In genomic region chr11:101510608-101511007, GRCh38 we compare ENCODE assay signal across 16 cellular contexts.
DNase-seq lines count a peak whose midpoint lies in the region; ATAC-seq and TF ChIP-seq lines count a peak whose summit lies in the region.
"Had no signal": no experiment of that assay in that cellular context is flagged by ENCODE, and none has a peak within 500 bp of the region (broad histone marks: within the 10 kb centered on the region; RNA-seq: fewer than 3 reads in every experiment).

No MANE protein-coding gene starts in this region.

- CTCF ChIA-PET in OCI-LY7 (lab: Charles Lee; ENCODE audit: unreplicated experiment), result no interaction called here

- peak overlapping the region; percentile 46 for H3K4me2 ChIP-seq in OCI-LY7 (ENCODE audit: low read length)
- H3K4me2 ChIP-seq: A549 had no signal

- peak overlapping the region; percentile 85 for H2AFZ ChIP-seq in OCI-LY7 (ENCODE audit: low read length)

- no TSS peak for BruUV-seq in OCI-LY7 (replicated peaks; lab: Mats Ljungman, UMichigan)

- peaks cover 14% of the 10 kb centered on the region; the same call in 1 of the 2 replicates for H3K9me3 ChIP-seq in OCI-LY7 (ENCODE audit: low read length)
- H3K9me3 ChIP-seq in upper lobe of right lung, result no peaks in the 10 kb centered on the region
- H3K9me3 ChIP-seq: A549 had no signal

- ATAC-seq in left colon, result peak; percentile 97
- ATAC-seq in upper lobe of right lung, result peak; percentile 52
- ATAC-seq in HG03095 (IDR thresholded peaks at IDR 0.05; ENCODE audit: unreplicated experiment), result no peak
- ATAC-seq: A549; CD8-positive, alpha-beta T cell had no signal

- DNase-seq in MV-4-11 (lab: John Stamatoyannopoulos, UW) (peak; percentile 15), OCI-LY7 (ENCODE audit: low spot score) (peak; percentile 31), left colon (no peak), upper lobe of right lung (no peak), NCI-H1694 treated with DMSO at 0.1 percent for 48 hours (lab: John Stamatoyannopoulos, UW) (no peak)
- DNase-seq in activated CD4-positive, CD25-positive, alpha-beta regulatory T cell treated with anti-CD3 and anti-CD28 coated beads, Interleukin-2, amount 50 U/mL, for 72 hours, result no peak
- DNase-seq: CD8-positive, alpha-beta T cell; COR-L47; DMS153; DMS79 treated with DMSO at 0.1 percent for 48 hours; GDM1; GOT3; H9; IMR-90 had no signal

- H3K4me3 ChIP-seq in OCI-LY7 (ENCODE audit: low read depth, low read length, poor library complexity, severe bottlenecking), result no peak overlapping the region
- H3K4me3 ChIP-seq in upper lobe of right lung, result no peak overlapping the region
- H3K4me3 ChIP-seq: A549 had no signal

- H3K36me3 ChIP-seq in OCI-LY7 (ENCODE audit: insufficient read depth, low read length) (no peaks in the 10 kb centered on the region), upper lobe of right lung (no peaks in the 10 kb centered on the region)

- peak overlapping the region; percentile 28 for H3K27ac ChIP-seq in OCI-LY7 (ENCODE audit: low read depth, low read length, poor library complexity, severe bottlenecking)
- H3K27ac ChIP-seq in upper lobe of right lung, result no peak overlapping the region
- H3K27ac ChIP-seq: A549 had no signal

- POLR2A ChIA-PET in OCI-LY7 (lab: Charles Lee), result interaction anchor here (0.6 to 1.6 kb wide), 4 partner anchors 9 to 99 kb away, joined by 3 to 6 read pairs (median 4); no protein-coding TSS in a partner anchor

- H4K20me1 ChIP-seq in OCI-LY7 (ENCODE audit: insufficient read depth, low read length), result no peaks in the 10 kb centered on the region

- H3K79me2 ChIP-seq in OCI-LY7 (ENCODE audit: insufficient read depth, low read depth, low read length), result no peaks in the 10 kb centered on the region

- no peak for TF ChIP-seq CTCF in OCI-LY7 (conservative IDR thresholded peaks at IDR 0.05; ENCODE audit: low read length)
- TF ChIP-seq CTCF in upper lobe of right lung (IDR thresholded peaks at IDR 0.05), result no peak

- H3K9me2 ChIP-seq in OCI-LY7 (ENCODE audit: insufficient read depth, low read length), result no peaks in the 10 kb centered on the region

- intact Hi-C loops in OCI-LY7 (cut with micrococcal nuclease; ENCODE audit: unreplicated experiment) (loop anchor here (5.0 kb wide), 1 partner anchor 42 kb away; no protein-coding TSS in a partner anchor), left colon (cut with DNase I, micrococcal nuclease) (no loop called here), upper lobe of right lung (cut with DNase I) (no loop called here)

- H3K27me3 ChIP-seq in upper lobe of right lung, result no peaks in the 10 kb centered on the region

- H3K4me1 ChIP-seq in OCI-LY7 (ENCODE audit: insufficient read depth, low read length, poor library complexity, severe bottlenecking) (peaks cover 34% of the 10 kb centered on the region), upper lobe of right lung (no peaks in the 10 kb centered on the region)
- H3K4me1 ChIP-seq: A549 had no signal

Comparison
In these comparisons a context has a peak if more than half of its experiments do, and no peak if none do; other contexts are left out.
1. DNase-seq: peak in MV-4-11 (single experiment) and OCI-LY7 (single experiment); none in left colon (0 of 2), upper lobe of right lung (single experiment), activated CD4-positive, CD25-positive, alpha-beta regulatory T cell treated with anti-CD3 and anti-CD28 coated beads, Interleukin-2, amount 50 U/mL, for 72 hours (single experiment) and NCI-H1694 treated with DMSO at 0.1 percent for 48 hours (single experiment).